16 cellular contexts compared by ENCODE assay signal in genomic region chr11:80521592-80521991, GRCh38.
DNase-seq lines count a peak whose midpoint lies in the region; ATAC-seq and TF ChIP-seq lines count a peak whose summit lies in the region.
"Had no signal": no experiment of that assay in that cellular context is flagged by ENCODE, and none has a peak within 500 bp of the region (broad histone marks: within the 10 kb centered on the region; RNA-seq: fewer than 3 reads in every experiment).

No MANE protein-coding gene starts in this region.

- intact Hi-C loops in ascending aorta (cut with DNase I), result no loop called here

- no peaks in the 10 kb centered on the region for H4K20me1 ChIP-seq in smooth muscle cell (ENCODE audit: low read depth)

- H3K4me1 ChIP-seq in ascending aorta, result no peaks in the 10 kb centered on the region
- H3K4me1 ChIP-seq in foreskin keratinocyte, result no peaks in the 10 kb centered on the region
- H3K4me1 ChIP-seq in smooth muscle cell (ENCODE audit: low read depth), result no peaks in the 10 kb centered on the region
- H3K4me1 ChIP-seq: HAP-1 had no signal

- peak; percentile 73 for ATAC-seq in foreskin keratinocyte
- ATAC-seq: K562 had no signal

- H3K79me2 ChIP-seq in smooth muscle cell (ENCODE audit: low read depth), result no peaks in the 10 kb centered on the region

- H3F3A ChIP-seq in smooth muscle cell (ENCODE audit: low read depth), result no peaks in the 10 kb centered on the region

- DNase-seq in HT1080 (ENCODE audit: low read depth) (peak; percentile 37), ascending aorta (ENCODE audit: low spot score in 2 of 2) (no peak), foreskin keratinocyte (peak; percentile 22 to 60), smooth muscle cell (lab: John Stamatoyannopoulos, UW; ENCODE audit: unreplicated experiment) (no peak), SW480 (ENCODE audit: low spot score) (no peak), NCI-H1092 treated with DMSO at 0.1 percent for 48 hours (lab: John Stamatoyannopoulos, UW) (no peak)
- no peak for DNase-seq in effector CD4-positive, alpha-beta T cell
- DNase-seq: COR-L47, DMS153, NCI-H146, NCI-H345, NCI-H748 treated with DMSO at 0.1 percent for 48 hours, SHP77 treated with DMSO at 0.1 percent for 48 hours had no signal

- H3K36me3 ChIP-seq in ascending aorta, result no peaks in the 10 kb centered on the region
- no peaks in the 10 kb centered on the region for H3K36me3 ChIP-seq in smooth muscle cell (ENCODE audit: low read depth)
- H3K36me3 ChIP-seq: HAP-1 had no signal

- H2AFZ ChIP-seq in smooth muscle cell (ENCODE audit: low read depth), result no peak overlapping the region

- no peaks in the 10 kb centered on the region for H3K27me3 ChIP-seq in ascending aorta
- H3K27me3 ChIP-seq in foreskin keratinocyte, result no peaks in the 10 kb centered on the region
- no peaks in the 10 kb centered on the region for H3K27me3 ChIP-seq in smooth muscle cell (ENCODE audit: low read depth)

- peak overlapping the region; percentile 39 to 59 for H3K27ac ChIP-seq in ascending aorta
- no peak overlapping the region for H3K27ac ChIP-seq in foreskin keratinocyte
- peak overlapping the region; percentile 63 for H3K27ac ChIP-seq in smooth muscle cell (ENCODE audit: low read depth)
- H3K27ac ChIP-seq: C4-2B had no signal

- H3K9me3 ChIP-seq in ascending aorta (peaks cover 0 to 16% of the 10 kb centered on the region in 2 donors), smooth muscle cell (replicated peaks; ENCODE audit: low read depth) (no peaks in the 10 kb centered on the region)
- H3K9me3 ChIP-seq: HAP-1 had no signal

- no peak overlapping the region for H3K4me2 ChIP-seq in smooth muscle cell

- H3K9ac ChIP-seq in smooth muscle cell (ENCODE audit: low read depth), result no peak overlapping the region

- WGBS in smooth muscle cell (ENCODE audit: low lambda C conversion rate), result 80% methylated on average over 3 of the region's 3 CpGs

- H3K4me3 ChIP-seq in ascending aorta, result no peak overlapping the region
- no peak overlapping the region for H3K4me3 ChIP-seq in smooth muscle cell
- H3K4me3 ChIP-seq: HAP-1, K562 had no signal

- TF ChIP-seq CTCF in ascending aorta (IDR thresholded peaks at IDR 0.05) (no peak), foreskin keratinocyte (conservative IDR thresholded peaks at IDR 0.05) (no peak), smooth muscle cell (IDR thresholded peaks at IDR 0.05; ENCODE audit: borderline replicate concordance, insufficient read depth, poor library complexity, severe bottlenecking) (no peak)

Comparison
In these comparisons a context has a peak if more than half of its experiments do, and no peak if none do; other contexts are left out.
1. DNase-seq: peak in HT1080 (single experiment) and foreskin keratinocyte (2 of 2); none in ascending aorta (0 of 2), smooth muscle cell (single experiment), SW480 (single experiment), NCI-H1092 treated with DMSO at 0.1 percent for 48 hours (single experiment) and effector CD4-positive, alpha-beta T cell (single experiment).